3 cellular contexts compared by ENCODE assay signal in the genomic region with DNA sequence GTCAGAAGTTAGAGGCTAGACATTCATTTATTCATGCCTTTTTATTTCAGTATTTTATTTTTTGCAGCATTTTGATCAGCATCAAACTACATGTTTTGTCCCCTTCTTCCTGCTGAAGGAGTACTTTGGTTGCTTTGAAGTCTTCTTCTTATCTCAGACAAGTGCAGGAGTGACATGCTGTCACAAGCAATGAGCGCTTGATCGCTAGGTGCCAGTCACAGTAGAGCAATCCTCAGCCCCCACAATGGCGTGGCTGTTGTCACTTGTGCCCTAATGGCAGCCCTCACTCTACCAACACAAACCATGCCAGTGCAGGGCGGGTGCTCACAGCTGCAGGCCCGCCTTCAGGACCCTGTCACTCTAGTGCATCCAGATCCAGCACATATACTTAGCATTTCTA.
"Had no signal": no experiment of that assay in that cellular context is flagged by ENCODE, and none has a peak within 500 bp of the region (broad histone marks: within the 10 kb centered on the region; RNA-seq: fewer than 3 reads in every experiment).

No MANE protein-coding gene starts in this region.

- H3K9me3 Mint-ChIP-seq: GM23338 had no signal

- H3K36me3 ChIP-seq: HAP-1 had no signal

- H3K4me3 Mint-ChIP-seq: GM23338, IgD-negative memory B cell had no signal

- H2AFZ ChIP-seq: GM23338 had no signal

- H3K4me1 ChIP-seq: HAP-1 had no signal

- H3K4me3 ChIP-seq: GM23338, HAP-1 had no signal

- H3K36me3 Mint-ChIP-seq: IgD-negative memory B cell had no signal

- H3K9me3 ChIP-seq: HAP-1 had no signal

- H3K4me1 Mint-ChIP-seq: IgD-negative memory B cell had no signal

- H3K27ac Mint-ChIP-seq: GM23338, IgD-negative memory B cell had no signal

- H3K4me2 ChIP-seq: GM23338 had no signal
